ENCODE assay signal across 28 cellular contexts in genomic region chr22:30481711-30482110, GRCh38. TPM values are rescaled to one million over a fixed set of nuclear protein-coding genes. Genes with fewer than 3 reads are reported as not detected.
A peak's percentile ranks its signal among the peaks of the same experiment; 100 is the strongest.
DNase-seq lines count a peak whose midpoint lies in the region; ATAC-seq and TF ChIP-seq lines count a peak whose summit lies in the region.
"Had no signal": no experiment of that assay in that cellular context is flagged by ENCODE, and none has a peak within 500 bp of the region (broad histone marks: within the 10 kb centered on the region; RNA-seq: fewer than 3 reads in every experiment).

No MANE protein-coding gene starts in this region.

- no peak overlapping the region for H3K4me3 ChIP-seq in neural progenitor cell
- H3K4me3 ChIP-seq: gastroesophageal sphincter had no signal

- no peak overlapping the region for H3K27ac Mint-ChIP-seq in neural progenitor cell
- H3K27ac Mint-ChIP-seq: H9; stimulated activated naive B cell treated with anti-CD40 and anti-IgM and Interleukin-4, amounts not matched to agents 10 μg/mL and 1 μg/mL and 100 μg/mL, for 72 hours; T-helper 17 cell had no signal

- H2AFZ ChIP-seq in neural progenitor cell (replicated peaks) = no peak overlapping the region
- H2AFZ ChIP-seq: parathyroid adenoma had no signal

- no peak overlapping the region for H3K9ac ChIP-seq in neural progenitor cell
- H3K9ac ChIP-seq: parathyroid adenoma had no signal

- H3K4me1 Mint-ChIP-seq in neural progenitor cell = no peaks in the 10 kb centered on the region

- no peaks in the 10 kb centered on the region for H3F3A ChIP-seq in neural progenitor cell (ENCODE audit: low read depth)

- H3K4me1 ChIP-seq in neural progenitor cell = no peaks in the 10 kb centered on the region
- H3K4me1 ChIP-seq: parathyroid adenoma had no signal

- H3K9me3 ChIP-seq in neural progenitor cell (ENCODE audit: low read depth) = no peaks in the 10 kb centered on the region
- H3K9me3 ChIP-seq: gastroesophageal sphincter had no signal

- no peaks in the 10 kb centered on the region for H4K20me1 ChIP-seq in neural progenitor cell (ENCODE audit: low read depth)

- H3K27ac ChIP-seq in caudate nucleus (ENCODE audit: low read depth, low read length) (peak overlapping the region; percentile 21), neural progenitor cell (no peak overlapping the region)
- H3K27ac ChIP-seq: epithelial cell of prostate, gastroesophageal sphincter, parathyroid adenoma, WERI-Rb-1 had no signal

- H3K9me3 Mint-ChIP-seq in neural progenitor cell = peaks cover 2% of the 10 kb centered on the region
- H3K9me3 Mint-ChIP-seq: H9; naive thymus-derived CD8-positive, alpha-beta T cell; stimulated activated naive B cell treated with anti-CD40 and anti-IgM and Interleukin-4, amounts not matched to agents 10 μg/mL and 1 μg/mL and 100 μg/mL, for 72 hours had no signal

- DNase-seq in Daoy (ENCODE audit: low read depth) = peak; percentile 69
- peak; percentile 19 for DNase-seq in LHCN-M2 (ENCODE audit: low read depth)
- DNase-seq in caudate nucleus (lab: John Stamatoyannopoulos, UW) = peak in 34 of 61 donors; percentile 2 to 85 (median 26)
- no peak for DNase-seq in omental fat pad (ENCODE audit: low spot score)
- DNase-seq in activated CD8-positive, alpha-beta memory T cell treated with anti-CD3 and anti-CD28 coated beads for 24 hours = no peak
- no peak for DNase-seq in HK-2 (ENCODE audit: unreplicated experiment)
- DNase-seq in neural progenitor cell (ENCODE audit: low spot score) = no peak
- DNase-seq: activated CD4-positive, alpha-beta T cell treated with anti-CD3 and anti-CD28 coated beads, Interleukin-2, amount 50 U/mL, for 1 hour; activated effector memory CD4-positive, alpha-beta T cell treated with anti-CD3 and anti-CD28 coated beads, Interleukin-2, amount 50 U/mL, for 16 hours; DMS79; H9; left cardiac atrium; naive thymus-derived CD8-positive, alpha-beta T cell; NCI-H187; NCI-H345; stimulated activated CD4-positive, alpha-beta T cell treated with anti-CD3 and anti-CD28 coated beads, Interleukin-2, amount 100 ng/mL, for 24 hours; stimulated activated naive B cell treated with anti-CD40 and anti-IgM and Interleukin-4, amounts not matched to agents 10 μg/mL and 1 μg/mL and 100 μg/mL, for 72 hours; T-helper 17 cell; WERI-Rb-1 had no signal

- H3K4me3 Mint-ChIP-seq in neural progenitor cell = no peak overlapping the region
- H3K4me3 Mint-ChIP-seq: H9; naive thymus-derived CD8-positive, alpha-beta T cell; stimulated activated naive B cell treated with anti-CD40 and anti-IgM and Interleukin-4, amounts not matched to agents 10 μg/mL and 1 μg/mL and 100 μg/mL, for 72 hours; T-helper 17 cell had no signal

- no peaks in the 10 kb centered on the region for H3K36me3 Mint-ChIP-seq in neural progenitor cell
- H3K36me3 Mint-ChIP-seq: naive thymus-derived CD8-positive, alpha-beta T cell; stimulated activated naive B cell treated with anti-CD40 and anti-IgM and Interleukin-4, amounts not matched to agents 10 μg/mL and 1 μg/mL and 100 μg/mL, for 72 hours had no signal

- H3K4me2 ChIP-seq in neural progenitor cell = no peak overlapping the region

- no peaks in the 10 kb centered on the region for H3K36me3 ChIP-seq in neural progenitor cell
- H3K36me3 ChIP-seq: gastroesophageal sphincter, WERI-Rb-1 had no signal

- no peaks in the 10 kb centered on the region for H3K27me3 ChIP-seq in neural progenitor cell
- H3K27me3 ChIP-seq: gastroesophageal sphincter had no signal

- peak; percentile 67 for ATAC-seq in omental fat pad (ENCODE audit: low FRiP score)
- no peak for ATAC-seq in GM18520 (IDR thresholded peaks at IDR 0.05; ENCODE audit: unreplicated experiment)
- ATAC-seq: gastroesophageal sphincter; naive thymus-derived CD8-positive, alpha-beta T cell; stimulated activated naive B cell treated with anti-CD40 and anti-IgM and Interleukin-4, amounts not matched to agents 10 μg/mL and 1 μg/mL and 100 μg/mL, for 72 hours; T-helper 17 cell had no signal

- H3K27me3 Mint-ChIP-seq in neural progenitor cell (ENCODE audit: insufficient read depth, low read depth) = peaks cover 6% of the 10 kb centered on the region

- TF ChIP-seq CTCF in omental fat pad (IDR thresholded peaks at IDR 0.05) (no peak), neural progenitor cell (IDR thresholded peaks at IDR 0.05) (no peak)

- no peaks in the 10 kb centered on the region for H3K79me2 ChIP-seq in neural progenitor cell (ENCODE audit: low read depth)
- H3K79me2 ChIP-seq: parathyroid adenoma had no signal

RNA-seq across cellular contexts. Expression of gene SEC14L3, which starts 9.9 kb away (rescaled TPM):
- not detected in 2 replicates for total RNA-seq in Daoy (2014; rRNA removed; shearing (Covaris generic))
- total RNA-seq in LHCN-M2 (2014; rRNA removed) (not detected in 2 replicates), omental fat pad (not detected), neural progenitor cell (ENCODE audit: low replicate concordance) (not detected in 2 replicates)
- polyA plus RNA-seq in LHCN-M2 (2012) = not detected
- total RNA-seq: cardiac septum; dermis microvascular lymphatic vessel endothelial cell; gastroesophageal sphincter; H9; left cardiac atrium; mesenteric fat pad; naive thymus-derived CD8-positive, alpha-beta T cell; skeletal muscle tissue; T-helper 17 cell had no signal
- polyA plus RNA-seq: adipose tissue; naive thymus-derived CD8-positive, alpha-beta T cell had no signal

RNA-seq across cellular contexts. Expression of gene SEC14L4, which starts 23.8 kb away (rescaled TPM):
- total RNA-seq in Daoy (2014; rRNA removed; shearing (Covaris generic)) = 0.09 and 0.17 TPM in 2 replicates
- total RNA-seq in LHCN-M2 (2014; rRNA removed) = 0.13 TPM in 1 of 2 replicates, not detected in the other
- 0.02 TPM for polyA plus RNA-seq in LHCN-M2 (2012)
- under 1 TPM in 1 of 4 donors, not detected in 3; 0.46 TPM for total RNA-seq in omental fat pad
- total RNA-seq in neural progenitor cell (ENCODE audit: low replicate concordance) = 0.31 TPM in 1 of 2 replicates, not detected in the other
- total RNA-seq: gastroesophageal sphincter; left cardiac atrium; mesenteric fat pad; naive thymus-derived CD8-positive, alpha-beta T cell; T-helper 17 cell had no signal
- polyA plus RNA-seq: naive thymus-derived CD8-positive, alpha-beta T cell had no signal

RNA-seq across cellular contexts. Expression of gene MTFP1, which starts 56.1 kb away (rescaled TPM):
- 57.8 and 84.1 TPM in 2 replicates for total RNA-seq in Daoy (2014; rRNA removed; shearing (Covaris generic))
- total RNA-seq in LHCN-M2 (2014; rRNA removed) (30.0 and 32.2 TPM in 2 replicates), omental fat pad (10 to 100 TPM; 11.2 to 14.7 (median 14.1) TPM), neural progenitor cell (ENCODE audit: low replicate concordance) (29.9 and 67.9 TPM in 2 replicates)
- 21.7 TPM for polyA plus RNA-seq in LHCN-M2 (2012)

Comparison
In these comparisons a context has a peak if more than half of its experiments do, and no peak if none do; other contexts are left out.
1. DNase-seq: peak in Daoy (single experiment), LHCN-M2 (single experiment) and caudate nucleus (34 of 61); none in omental fat pad (single experiment), activated CD8-positive, alpha-beta memory T cell treated with anti-CD3 and anti-CD28 coated beads for 24 hours (single experiment), HK-2 (single experiment) and neural progenitor cell (single experiment).